Comparison of ENCODE assay signal across 16 cellular contexts in genomic region chr2:159900343-159900742, GRCh38.
DNase-seq lines count a peak whose midpoint lies in the region; FAIRE-seq and TF ChIP-seq lines count a peak whose summit lies in the region.
"Had no signal": no experiment of that assay in that cellular context is flagged by ENCODE, and none has a peak within 500 bp of the region (broad histone marks: within the 10 kb centered on the region; RNA-seq: fewer than 3 reads in every experiment).

No MANE protein-coding gene starts in this region.

- H3K36me3 Mint-ChIP-seq in activated T-cell treated with anti-CD3 and anti-CD28 coated beads, Interleukin-2, amount 50 U/mL, for 24 hours (ENCODE audit: low read depth), result peaks cover 83% of the 10 kb centered on the region

- DNase-seq in activated T-cell treated with anti-CD3 and anti-CD28 coated beads, Interleukin-2, amount 50 U/mL, for 24 hours, result no peak
- no peak for DNase-seq in activated T-cell treated with anti-CD3 and anti-CD28 coated beads for 4 hours
- no peak for DNase-seq in GM12864 (ENCODE audit: low read depth)
- DNase-seq in MV-4-11 (lab: John Stamatoyannopoulos, UW), result peak; percentile 25
- DNase-seq in GM13976 (ENCODE audit: low spot score), result no peak
- DNase-seq in D721Med (ENCODE audit: insufficient read length, low spot score), result no peak
- DNase-seq: ACHN; BE2C; CD8-positive, alpha-beta memory T cell; DMS 273 treated with DMSO at 0.1 percent for 48 hours; NCI-H1092 treated with DMSO at 0.1 percent for 48 hours; NCI-H187; NCI-H446 had no signal

- peak overlapping the region; percentile 37 for H3K4me3 Mint-ChIP-seq in activated T-cell treated with anti-CD3 and anti-CD28 coated beads, Interleukin-2, amount 50 U/mL, for 24 hours

- peak overlapping the region; percentile 56 for H3K27ac ChIP-seq in neutrophil

- peaks cover 7% of the 10 kb centered on the region for H3K36me3 ChIP-seq in neutrophil
- H3K36me3 ChIP-seq: BE2C had no signal

- FAIRE-seq in D721Med (lab: Jason Lieb, UNC), result no peak
- FAIRE-seq: H1, HTR-8/SVneo had no signal

- no peak for TF ChIP-seq CTCF in GM12864 (IDR thresholded peaks at IDR 0.05; ENCODE audit: low read depth, low read length, missing control alignments)
- TF ChIP-seq CTCF in neutrophil (IDR thresholded peaks at IDR 0.05), result no peak
- no peak for TF ChIP-seq CTCF in GM13976 (IDR thresholded peaks at IDR 0.05; ENCODE audit: borderline replicate concordance, control extremely low read depth, extremely low read depth, insufficient read depth, missing control alignments)
- TF ChIP-seq CTCF in D721Med (IDR thresholded peaks at IDR 0.05; ENCODE audit: insufficient read depth, missing control alignments), result no peak

- H3K9me3 Mint-ChIP-seq in activated T-cell treated with anti-CD3 and anti-CD28 coated beads, Interleukin-2, amount 50 U/mL, for 24 hours, result no peaks in the 10 kb centered on the region
- H3K9me3 Mint-ChIP-seq: CD8-positive, alpha-beta memory T cell had no signal

- peak overlapping the region; percentile 20; the same call in 1 of the 2 replicates for H3K4me3 ChIP-seq in GM12864 (ENCODE audit: low read depth, low read length)
- H3K4me3 ChIP-seq in neutrophil (ENCODE audit: low read depth in 1 of 2, low read length in 1 of 2), result no peak overlapping the region

- no peaks in the 10 kb centered on the region for H3K27me3 ChIP-seq in neutrophil
- H3K27me3 ChIP-seq: BE2C had no signal

- H3K9me3 ChIP-seq in neutrophil, result no peaks in the 10 kb centered on the region
- H3K9me3 ChIP-seq: BE2C had no signal

- H3K27me3 Mint-ChIP-seq in activated T-cell treated with anti-CD3 and anti-CD28 coated beads, Interleukin-2, amount 50 U/mL, for 24 hours, result no peaks in the 10 kb centered on the region
- H3K27me3 Mint-ChIP-seq: CD8-positive, alpha-beta memory T cell had no signal

- in situ Hi-C loops in GM13976 (cut with MboI; ENCODE audit: low sequenced_read_pairs, unreplicated experiment), result no loop called here

- peak overlapping the region; percentile 82 for H3K27ac Mint-ChIP-seq in activated T-cell treated with anti-CD3 and anti-CD28 coated beads, Interleukin-2, amount 50 U/mL, for 24 hours

- H3K4me1 ChIP-seq in neutrophil (ENCODE audit: control insufficient read depth in 1 of 2, insufficient read depth in 1 of 2, low read depth in 1 of 2, low read length in 1 of 2), result peaks cover 34 to 36% of the 10 kb centered on the region in 2 experiments
- H3K4me1 ChIP-seq: BE2C had no signal

- H3K4me1 Mint-ChIP-seq in activated T-cell treated with anti-CD3 and anti-CD28 coated beads, Interleukin-2, amount 50 U/mL, for 24 hours (ENCODE audit: low read depth), result peaks cover 89% of the 10 kb centered on the region
